In the genomic region with DNA sequence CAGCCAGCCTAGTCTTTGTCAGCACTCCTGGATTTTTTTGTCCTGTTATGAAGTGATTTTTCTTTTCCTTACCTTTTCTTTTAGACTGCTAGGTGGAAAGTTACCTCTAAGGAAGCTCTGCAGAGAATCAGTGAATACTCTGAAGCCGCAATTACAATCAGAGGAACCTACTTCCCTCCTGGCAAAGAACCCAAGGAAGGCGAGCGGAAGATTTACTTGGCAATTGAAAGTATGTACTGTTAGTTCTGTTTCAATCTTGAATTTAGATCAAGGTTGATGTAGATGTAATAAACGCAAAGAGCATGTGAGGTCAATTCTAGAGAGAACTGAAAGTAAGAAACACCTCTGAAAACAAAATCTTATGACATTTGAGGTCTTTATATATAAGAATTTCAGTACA, we compare ENCODE assay signal across 25 cellular contexts.
"Had no signal": no experiment of that assay in that cellular context is flagged by ENCODE, and none has a peak within 500 bp of the region (broad histone marks: within the 10 kb centered on the region; RNA-seq: fewer than 3 reads in every experiment).

No MANE protein-coding gene starts in this region.

- ATAC-seq: K562, T-cell had no signal

- FAIRE-seq: K562, RCC 7860 had no signal

- H3K4me1 ChIP-seq: SJSA1 had no signal

- H3K27ac ChIP-seq: KMS-11, SJSA1 had no signal

- H3K9me3 ChIP-seq: MG63, SJSA1, SK-N-SH had no signal

- H3K4me3 ChIP-seq: K562, MG63, SJSA1 had no signal

- H3K4me2 ChIP-seq: KMS-11, SK-N-SH had no signal

- H3K9ac ChIP-seq: KMS-11, SK-N-SH had no signal

- H3K9me2 ChIP-seq: SK-N-SH had no signal

- H3K27me3 ChIP-seq: MG63, SJSA1 had no signal

- DNase-seq: Kasumi-1, MG63, NCI-H1092 treated with DMSO at 0.1 percent for 48 hours, NCI-H1436, NCI-H187, NCI-H2029, NCI-H2081 treated with DMSO at 0.1 percent for 48 hours, NCI-H2171, NCI-H226, NCI-H446, NCI-H510A, NCI-H524 treated with DMSO at 0.1 percent for 48 hours, NCI-H69, NCI-H774, OCI-M1, Right ventricle myocardium superior, RPMI8226, SIG-M5, SK-N-SH, SW 1271, T-cell had no signal
